1 cellular context compared by ENCODE assay signal in the genomic region with DNA sequence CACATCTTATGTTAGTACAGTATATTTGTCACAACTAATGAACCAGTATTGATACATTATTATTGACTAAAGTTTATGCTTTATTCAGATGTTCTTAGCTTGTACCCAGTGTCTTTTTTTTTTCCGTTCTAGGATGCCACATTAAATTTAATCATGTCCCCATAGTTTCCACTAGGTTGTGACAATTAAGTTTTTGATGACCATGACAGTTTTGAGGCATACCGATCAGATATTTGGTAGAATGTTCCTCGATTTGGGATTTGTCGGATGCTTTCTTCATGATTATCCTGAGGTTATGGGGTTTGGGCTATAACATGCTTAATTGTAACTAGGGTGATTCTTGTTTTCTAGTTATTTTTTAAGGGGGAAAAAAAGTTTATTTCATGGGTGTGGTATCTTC.
TF ChIP-seq lines count a peak whose summit lies in the region.

No MANE protein-coding gene starts in this region.

TF ChIP-seq in IMR-90, 13 proteins besides CTCF, POLR2A, EP300 and RAD21:
- no peak for TF ChIP-seq CHD1 (IDR thresholded peaks at IDR 0.05; ENCODE audit: low read depth, low read length)
- TF ChIP-seq MAFK (IDR thresholded peaks at IDR 0.05; ENCODE audit: low read depth, low read length) = peak; percentile 76
